ENCODE assay signal across 24 cellular contexts in genomic region chr10:4755286-4756009, GRCh38.
DNase-seq lines count a peak whose midpoint lies in the region; ATAC-seq and TF ChIP-seq lines count a peak whose summit lies in the region.
"Had no signal": no experiment of that assay in that cellular context is flagged by ENCODE, and none has a peak within 500 bp of the region (broad histone marks: within the 10 kb centered on the region; RNA-seq: fewer than 3 reads in every experiment).

No MANE protein-coding gene starts in this region.

- H2BK120ac ChIP-seq in mesenchymal stem cell (ENCODE audit: low read depth, low read length), result no peak overlapping the region

- no peaks in the 10 kb centered on the region for H3K79me1 ChIP-seq in mesenchymal stem cell (replicated peaks; ENCODE audit: low read length, poor library complexity, severe bottlenecking)

- H3K27ac ChIP-seq in right cardiac atrium (ENCODE audit: low read length), result no peak overlapping the region
- H3K27ac ChIP-seq in mesenchymal stem cell (ENCODE audit: low read length, poor library complexity, severe bottlenecking), result no peak overlapping the region
- peak overlapping the region; percentile 67 for H3K27ac ChIP-seq in vagina
- H3K27ac ChIP-seq: 22Rv1; BLaER1 treated with 17β-estradiol and CSF1 and Interleukin-3, amounts not matched to agents 10 nM and 100 nM; SJCRH30 had no signal

- no peak overlapping the region for H3K18ac ChIP-seq in mesenchymal stem cell (ENCODE audit: low read depth in 1 of 2, low read length in 2 of 2)

- intact Hi-C loops in Right ventricle myocardium inferior (cut with DNase I) (no loop called here), right cardiac atrium (cut with DNase I) (loop anchor here in 1 of 4 donors (10.0 kb wide), 1 partner anchor 81 kb away; no protein-coding TSS in a partner anchor), vagina (cut with DNase I) (no loop called here)

- TF ChIP-seq POLR2A in vagina (IDR thresholded peaks at IDR 0.05), result no peak

- WGBS in right cardiac atrium, result 68% methylated on average over 10 of the region's 10 CpGs
- WGBS in mesenchymal stem cell, result 84% methylated on average over 7 of the region's 10 CpGs

- no peak overlapping the region for H3K14ac ChIP-seq in mesenchymal stem cell (ENCODE audit: low read length in 2 of 2)

- no peak overlapping the region for H3K4ac ChIP-seq in mesenchymal stem cell (ENCODE audit: low read depth in 1 of 2, low read length in 2 of 2)

- H2AFZ ChIP-seq in mesenchymal stem cell (ENCODE audit: low read depth, low read length), result no peak overlapping the region

- no peak for TF ChIP-seq CTCF in vagina (IDR thresholded peaks at IDR 0.05)

- H4K91ac ChIP-seq in mesenchymal stem cell (ENCODE audit: low read length), result no peak overlapping the region

- H3K4me1 ChIP-seq in right cardiac atrium (ENCODE audit: control insufficient read depth, insufficient read depth, low read length) (no peaks in the 10 kb centered on the region), mesenchymal stem cell (ENCODE audit: control insufficient read depth, insufficient read depth, low read depth, low read length) (no peaks in the 10 kb centered on the region), vagina (no peaks in the 10 kb centered on the region)
- H3K4me1 ChIP-seq: BLaER1 treated with 17β-estradiol and CSF1 and Interleukin-3, amounts not matched to agents 10 nM and 100 nM; SJCRH30 had no signal

- H3K23ac ChIP-seq in mesenchymal stem cell (ENCODE audit: low read length in 2 of 2), result no peak overlapping the region

- peak overlapping the region; percentile 57 for H3K9ac ChIP-seq in mesenchymal stem cell (ENCODE audit: low read length)
- H3K9ac ChIP-seq: BLaER1 treated with 17β-estradiol and CSF1 and Interleukin-3, amounts not matched to agents 10 nM and 100 nM had no signal

- no peak overlapping the region for H3K4me2 ChIP-seq in mesenchymal stem cell (ENCODE audit: low read length, poor library complexity, severe bottlenecking)
- H3K4me2 ChIP-seq: BLaER1 treated with 17β-estradiol and CSF1 and Interleukin-3, amounts not matched to agents 10 nM and 100 nM had no signal

- H3K4me3 ChIP-seq in right cardiac atrium (ENCODE audit: low read length) (no peak overlapping the region), mesenchymal stem cell (ENCODE audit: insufficient read depth in 1 of 2, low read depth in 1 of 2, low read length in 2 of 2) (no peak overlapping the region), vagina (no peak overlapping the region)
- H3K4me3 ChIP-seq: BLaER1 treated with 17β-estradiol and CSF1 and Interleukin-3, amounts not matched to agents 10 nM and 100 nM; SJCRH30 had no signal

- no peak overlapping the region for H2BK12ac ChIP-seq in mesenchymal stem cell (ENCODE audit: low read length in 2 of 2)

- H3K36me3 ChIP-seq in mesenchymal stem cell (ENCODE audit: control insufficient read depth in 1 of 2, insufficient read depth in 2 of 2, low read depth in 1 of 2, low read length in 2 of 2), result peaks cover 0 to 28% of the 10 kb centered on the region in 2 experiments
- no peaks in the 10 kb centered on the region for H3K36me3 ChIP-seq in vagina
- H3K36me3 ChIP-seq: BLaER1 treated with 17β-estradiol and CSF1 and Interleukin-3, amounts not matched to agents 10 nM and 100 nM; SJCRH30 had no signal

- DNase-seq in Right ventricle myocardium inferior (ENCODE audit: missing footprints) (no peak), right cardiac atrium (no peak), amniotic epithelial cell (ENCODE audit: low read depth) (peak; percentile 14), mesenchymal stem cell (no peak), vagina (ENCODE audit: extremely low spot score in 2 of 2) (no peak), DMS114 treated with DMSO at 0.1 percent for 48 hours (lab: John Stamatoyannopoulos, UW; ENCODE audit: unreplicated experiment) (no peak), NCI-H2029 treated with DMSO at 0.1 percent for 48 hours (lab: John Stamatoyannopoulos, UW) (no peak)
- DNase-seq: ACHN; CD4-positive, alpha-beta memory T cell; DMS153; Karpas-422; MV-4-11; NCI-H1105 treated with DMSO at 0.1 percent for 48 hours; NCI-H2081; NCI-H2171; NCI-H345; NCI-H524; NCI-H774; NK-92 treated with Interleukin-12 subunit alpha and Interleukin-12 subunit beta, amount 100 ng/mL, for 24 hours; SJCRH30 had no signal

- no peak overlapping the region for H2BK5ac ChIP-seq in mesenchymal stem cell (ENCODE audit: low read depth, low read length, poor library complexity, severe bottlenecking)

- H2BK15ac ChIP-seq in mesenchymal stem cell (ENCODE audit: low read depth, poor library complexity, severe bottlenecking), result no peak overlapping the region

- ATAC-seq in Right ventricle myocardium inferior (peak; percentile 54), right cardiac atrium (no peak), HG03159 (IDR thresholded peaks at IDR 0.05; ENCODE audit: unreplicated experiment) (no peak)
- ATAC-seq: HCT116 had no signal

- H3K27me3 ChIP-seq in right cardiac atrium (ENCODE audit: control insufficient read depth, insufficient read depth), result no peaks in the 10 kb centered on the region
- no peaks in the 10 kb centered on the region for H3K27me3 ChIP-seq in mesenchymal stem cell (ENCODE audit: control insufficient read depth in 1 of 2, insufficient read depth in 1 of 2, low read length in 2 of 2)
- H3K27me3 ChIP-seq in vagina, result no peaks in the 10 kb centered on the region
- H3K27me3 ChIP-seq: BLaER1 treated with 17β-estradiol and CSF1 and Interleukin-3, amounts not matched to agents 10 nM and 100 nM; SJCRH30 had no signal

- no peak overlapping the region for H4K8ac ChIP-seq in mesenchymal stem cell (ENCODE audit: low read length)

- no peaks in the 10 kb centered on the region for H3K9me3 ChIP-seq in right cardiac atrium (ENCODE audit: control insufficient read depth, low read length)
- H3K9me3 ChIP-seq in mesenchymal stem cell (ENCODE audit: control insufficient read depth, low read length), result no peaks in the 10 kb centered on the region
- no peaks in the 10 kb centered on the region for H3K9me3 ChIP-seq in vagina
- H3K9me3 ChIP-seq: BLaER1 treated with 17β-estradiol and CSF1 and Interleukin-3, amounts not matched to agents 10 nM and 100 nM; SJCRH30 had no signal

- H2AK5ac ChIP-seq in mesenchymal stem cell (ENCODE audit: low read length, severe bottlenecking), result no peak overlapping the region
